17 cellular contexts compared by ENCODE assay signal in genomic region chr6:116029535-116029934, GRCh38. TPM values are rescaled to one million over a fixed set of nuclear protein-coding genes. Genes with fewer than 3 reads are reported as not detected.
DNase-seq lines count a peak whose midpoint lies in the region; ATAC-seq lines count a peak whose summit lies in the region.
"Had no signal": no experiment of that assay in that cellular context is flagged by ENCODE, and none has a peak within 500 bp of the region (broad histone marks: within the 10 kb centered on the region; RNA-seq: fewer than 3 reads in every experiment).

No MANE protein-coding gene starts in this region.

- intact Hi-C loops in activated CD4-positive, alpha-beta T cell treated with anti-CD3 and anti-CD28 coated beads, Interleukin-2, amount 10 ng/mL, durations not matched to agents 24 days and 14 days (cut with micrococcal nuclease), result no loop called here

- peaks cover 5% of the 10 kb centered on the region for H3K27me3 Mint-ChIP-seq in activated CD4-positive, alpha-beta T cell treated with anti-CD3 and anti-CD28 coated beads, Interleukin-2, amount 10 ng/mL, durations not matched to agents 24 days and 14 days

- H3K4me3 Mint-ChIP-seq in activated CD4-positive, alpha-beta T cell treated with anti-CD3 and anti-CD28 coated beads, Interleukin-2, amount 10 ng/mL, durations not matched to agents 24 days and 14 days, result no peak overlapping the region
- H3K4me3 Mint-ChIP-seq: B cell, nephron progenitor cell had no signal

- DNase-seq in activated CD4-positive, alpha-beta T cell treated with anti-CD3 and anti-CD28 coated beads, Interleukin-2, amount 10 ng/mL, durations not matched to agents 24 days and 14 days, result no peak
- DNase-seq in NCI-H524 (lab: John Stamatoyannopoulos, UW), result no peak
- DNase-seq in NCI-H1048 (lab: John Stamatoyannopoulos, UW), result no peak
- no peak for DNase-seq in NCI-H82 treated with DMSO at 0.1 percent for 48 hours (lab: John Stamatoyannopoulos, UW; ENCODE audit: unreplicated experiment)
- DNase-seq: activated CD4-positive, alpha-beta T cell treated with anti-CD3 and anti-CD28 coated beads, Interleukin-2, amount 50 U/mL, for 4 hours; activated T-cell treated with anti-CD3 and anti-CD28 coated beads, Interleukin-2, amount 50 U/mL, for 48 hours; DMS53; foreskin melanocyte; NCI-H2029; nephron progenitor cell; retina; testis had no signal

- ATAC-seq in GM18520 (IDR thresholded peaks at IDR 0.05; ENCODE audit: unreplicated experiment) (peak; percentile 61), GM19468 (IDR thresholded peaks at IDR 0.05; ENCODE audit: extremely low read depth, unreplicated experiment) (peak; percentile 48), HG02884 (IDR thresholded peaks at IDR 0.05; ENCODE audit: unreplicated experiment) (peak; percentile 39), HG03558 (IDR thresholded peaks at IDR 0.05; ENCODE audit: extremely low read depth, unreplicated experiment) (peak; percentile 33)

- no peaks in the 10 kb centered on the region for H3K9me3 Mint-ChIP-seq in activated CD4-positive, alpha-beta T cell treated with anti-CD3 and anti-CD28 coated beads, Interleukin-2, amount 10 ng/mL, durations not matched to agents 24 days and 14 days
- H3K9me3 Mint-ChIP-seq: nephron progenitor cell had no signal

- no peak overlapping the region for H3K27ac Mint-ChIP-seq in activated CD4-positive, alpha-beta T cell treated with anti-CD3 and anti-CD28 coated beads, Interleukin-2, amount 10 ng/mL, durations not matched to agents 24 days and 14 days
- H3K27ac Mint-ChIP-seq: B cell had no signal

- H3K4me1 Mint-ChIP-seq in activated CD4-positive, alpha-beta T cell treated with anti-CD3 and anti-CD28 coated beads, Interleukin-2, amount 10 ng/mL, durations not matched to agents 24 days and 14 days, result peaks cover 2% of the 10 kb centered on the region
- H3K4me1 Mint-ChIP-seq: nephron progenitor cell had no signal

- H3K36me3 Mint-ChIP-seq in activated CD4-positive, alpha-beta T cell treated with anti-CD3 and anti-CD28 coated beads, Interleukin-2, amount 10 ng/mL, durations not matched to agents 24 days and 14 days (ENCODE audit: low read depth), result no peaks in the 10 kb centered on the region

RNA-seq across cellular contexts. Expression of gene FRK, which starts 31.2 kb away (rescaled TPM):
- total RNA-seq in activated CD4-positive, alpha-beta T cell treated with anti-CD3 and anti-CD28 coated beads, Interleukin-2, amount 10 ng/mL, durations not matched to agents 24 days and 14 days, result not detected in 2 replicates
